17 cellular contexts compared by ENCODE assay signal in the genomic region with DNA sequence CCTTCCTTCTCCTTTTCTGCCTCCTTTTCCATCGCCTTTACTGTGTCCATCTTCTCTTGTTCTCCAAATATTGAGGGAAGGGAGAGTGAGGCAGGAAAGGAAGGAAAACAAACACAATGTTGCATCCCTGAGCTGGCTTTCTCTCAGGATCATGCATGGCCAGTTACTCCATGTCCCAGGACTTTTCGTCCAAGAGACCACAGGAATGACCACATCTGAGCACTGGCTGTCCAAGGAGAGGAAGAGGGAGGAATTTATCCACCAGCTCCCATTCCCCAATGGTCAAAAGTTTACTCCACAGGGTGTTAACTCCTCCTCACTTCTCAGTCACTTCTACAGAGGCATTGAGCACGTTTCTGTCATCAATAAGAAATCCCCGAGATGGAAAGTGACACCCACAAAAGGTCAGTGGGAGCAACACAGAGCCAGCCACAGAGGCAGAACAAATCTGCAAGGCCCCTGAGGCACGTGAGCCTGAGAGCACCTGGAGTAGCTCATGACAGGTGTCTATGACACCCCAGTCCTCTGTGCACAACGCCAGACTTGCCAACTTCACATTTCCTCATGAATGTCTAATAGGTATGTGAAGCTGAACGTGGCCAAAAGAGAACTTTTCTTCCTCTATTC.
A peak's percentile ranks its signal among the peaks of the same experiment; 100 is the strongest.
DNase-seq lines count a peak whose midpoint lies in the region; ATAC-seq and TF ChIP-seq lines count a peak whose summit lies in the region.
"Had no signal": no experiment of that assay in that cellular context is flagged by ENCODE, and none has a peak within 500 bp of the region (broad histone marks: within the 10 kb centered on the region; RNA-seq: fewer than 3 reads in every experiment).

No MANE protein-coding gene starts in this region.

- H3K27me3 ChIP-seq in cardiac muscle cell (no peaks in the 10 kb centered on the region), left ventricle myocardium inferior (ENCODE audit: low read depth) (no peaks in the 10 kb centered on the region), H7 (ENCODE audit: control insufficient read depth, insufficient read depth, low read length) (no peaks in the 10 kb centered on the region)

- DNase-seq in cardiac muscle cell (ENCODE audit: low read depth in 1 of 2, low spot score in 1 of 2) (peak; percentile 45 to 67), left ventricle myocardium inferior (no peak), fibroblast of the aortic adventitia (ENCODE audit: low read depth) (peak; percentile 40), H7 (no peak), nucleus accumbens (lab: John Stamatoyannopoulos, UW) (no peak)
- DNase-seq: aorta; CD4-positive, CD25-positive, alpha-beta regulatory T cell; hippocampal formation; NCI-H187; NCI-H526 had no signal

- H3K27ac ChIP-seq in cardiac muscle cell = peak overlapping the region; percentile 79
- H3K27ac ChIP-seq in left ventricle myocardium inferior (replicated peaks) = no peak overlapping the region

- H3K4me1 ChIP-seq in cardiac muscle cell (ENCODE audit: low read depth) (peaks cover 51% of the 10 kb centered on the region), left ventricle myocardium inferior (peaks cover 29% of the 10 kb centered on the region)

- H3K36me3 ChIP-seq in cardiac muscle cell = no peaks in the 10 kb centered on the region
- no peaks in the 10 kb centered on the region for H3K36me3 ChIP-seq in left ventricle myocardium inferior
- H3K36me3 ChIP-seq in H7 (replicated peaks; ENCODE audit: control insufficient read depth, insufficient read depth, low read length) = no peaks in the 10 kb centered on the region

- no peak for TF ChIP-seq CTCF in cardiac muscle cell (IDR thresholded peaks at IDR 0.05; ENCODE audit: low read depth, low read length)
- TF ChIP-seq CTCF in left ventricle myocardium inferior (IDR thresholded peaks at IDR 0.05; ENCODE audit: borderline replicate concordance) = no peak
- TF ChIP-seq CTCF in fibroblast of the aortic adventitia (IDR thresholded peaks at IDR 0.05; ENCODE audit: insufficient read depth, low read length) = no peak

- H3K9me3 ChIP-seq in cardiac muscle cell (ENCODE audit: low read depth) (no peaks in the 10 kb centered on the region), left ventricle myocardium inferior (replicated peaks) (no peaks in the 10 kb centered on the region)

- ATAC-seq in HG03442 (IDR thresholded peaks at IDR 0.05; ENCODE audit: unreplicated experiment) = peak; percentile 70
- ATAC-seq in HG02759 (IDR thresholded peaks at IDR 0.05; ENCODE audit: unreplicated experiment) = no peak
- ATAC-seq in activated CD4-positive, CD25-positive, alpha-beta regulatory T cell treated with anti-CD3 and anti-CD28 coated beads, Interleukin-2, amount 50 U/mL, for 24 hours = no peak
- ATAC-seq: esophagus mucosa, left lobe of liver, Panc1, SK-N-SH treated with all-trans-retinoic acid at 6 μM for 48 hours had no signal

- no peak overlapping the region for H3K4me3 ChIP-seq in cardiac muscle cell
- H3K4me3 ChIP-seq in left ventricle myocardium inferior = no peak overlapping the region
- no peak overlapping the region for H3K4me3 ChIP-seq in fibroblast of the aortic adventitia (ENCODE audit: low read depth, low read length)
- no peak overlapping the region for H3K4me3 ChIP-seq in H7 (ENCODE audit: insufficient read depth, low read depth, low read length)

- intact Hi-C loops in left ventricle myocardium inferior (cut with micrococcal nuclease) = no loop called here

Comparison
In these comparisons a context has a peak if more than half of its experiments do, and no peak if none do; other contexts are left out.
1. DNase-seq: peak in cardiac muscle cell (2 of 2) and fibroblast of the aortic adventitia (single experiment); none in left ventricle myocardium inferior (single experiment), H7 (single experiment) and nucleus accumbens (0 of 56).